ENCODE assay signal across 2 cellular contexts in the genomic region with DNA sequence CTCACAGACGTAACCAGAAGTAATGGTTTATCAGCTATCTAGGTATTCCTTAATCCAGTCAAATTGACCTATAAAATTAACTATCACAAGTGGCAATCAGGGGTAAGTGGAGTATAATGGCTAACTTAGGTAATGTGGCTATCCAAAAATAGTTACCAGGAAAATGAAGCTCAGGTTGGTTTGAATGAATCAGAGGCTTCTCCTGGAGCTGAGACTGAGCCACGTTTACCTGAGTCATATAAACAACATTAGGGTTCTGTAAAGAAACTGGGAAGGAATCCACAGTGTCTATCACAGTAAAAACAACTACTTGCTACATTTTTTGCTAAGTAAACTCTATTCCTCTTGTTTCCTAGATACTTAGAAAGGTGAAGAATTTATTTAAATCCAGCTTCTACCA.
TF ChIP-seq lines count a peak whose summit lies in the region.

No MANE protein-coding gene starts in this region.

TF ChIP-seq in SK-N-SH treated with all-trans-retinoic acid at 6 μM for 48 hours, 23 proteins besides CTCF, POLR2A, EP300 and RAD21:
- TF ChIP-seq, protein P1, sequence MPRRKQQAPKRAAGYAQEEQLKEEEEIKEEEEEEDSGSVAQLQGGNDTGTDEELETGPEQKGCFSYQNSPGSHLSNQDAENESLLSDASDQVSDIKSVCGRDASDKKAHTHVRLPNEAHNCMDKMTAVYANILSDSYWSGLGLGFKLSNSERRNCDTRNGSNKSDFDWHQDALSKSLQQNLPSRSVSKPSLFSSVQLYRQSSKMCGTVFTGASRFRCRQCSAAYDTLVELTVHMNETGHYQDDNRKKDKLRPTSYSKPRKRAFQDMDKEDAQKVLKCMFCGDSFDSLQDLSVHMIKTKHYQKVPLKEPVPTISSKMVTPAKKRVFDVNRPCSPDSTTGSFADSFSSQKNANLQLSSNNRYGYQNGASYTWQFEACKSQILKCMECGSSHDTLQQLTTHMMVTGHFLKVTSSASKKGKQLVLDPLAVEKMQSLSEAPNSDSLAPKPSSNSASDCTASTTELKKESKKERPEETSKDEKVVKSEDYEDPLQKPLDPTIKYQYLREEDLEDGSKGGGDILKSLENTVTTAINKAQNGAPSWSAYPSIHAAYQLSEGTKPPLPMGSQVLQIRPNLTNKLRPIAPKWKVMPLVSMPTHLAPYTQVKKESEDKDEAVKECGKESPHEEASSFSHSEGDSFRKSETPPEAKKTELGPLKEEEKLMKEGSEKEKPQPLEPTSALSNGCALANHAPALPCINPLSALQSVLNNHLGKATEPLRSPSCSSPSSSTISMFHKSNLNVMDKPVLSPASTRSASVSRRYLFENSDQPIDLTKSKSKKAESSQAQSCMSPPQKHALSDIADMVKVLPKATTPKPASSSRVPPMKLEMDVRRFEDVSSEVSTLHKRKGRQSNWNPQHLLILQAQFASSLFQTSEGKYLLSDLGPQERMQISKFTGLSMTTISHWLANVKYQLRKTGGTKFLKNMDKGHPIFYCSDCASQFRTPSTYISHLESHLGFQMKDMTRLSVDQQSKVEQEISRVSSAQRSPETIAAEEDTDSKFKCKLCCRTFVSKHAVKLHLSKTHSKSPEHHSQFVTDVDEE (CRISPR knock-in tag; IDR thresholded peaks at IDR 0.05): no peak
- TF ChIP-seq GLIS3 (CRISPR knock-in tag; IDR thresholded peaks at IDR 0.05): no peak
- no peak for TF ChIP-seq SNAI2 (CRISPR knock-in tag; IDR thresholded peaks at IDR 0.05)
- TF ChIP-seq OSR1 (CRISPR knock-in tag; IDR thresholded peaks at IDR 0.05): no peak
- TF ChIP-seq TOX (CRISPR knock-in tag; IDR thresholded peaks at IDR 0.05; ENCODE audit: borderline replicate concordance): no peak
- no peak for TF ChIP-seq ESRRG (CRISPR knock-in tag; IDR thresholded peaks at IDR 0.05)
- TF ChIP-seq ZNF8 (CRISPR knock-in tag; IDR thresholded peaks at IDR 0.05): no peak
- no peak for TF ChIP-seq ARNTL (CRISPR knock-in tag; IDR thresholded peaks at IDR 0.05; ENCODE audit: borderline replicate concordance, low read depth)
- TF ChIP-seq, protein P2, sequence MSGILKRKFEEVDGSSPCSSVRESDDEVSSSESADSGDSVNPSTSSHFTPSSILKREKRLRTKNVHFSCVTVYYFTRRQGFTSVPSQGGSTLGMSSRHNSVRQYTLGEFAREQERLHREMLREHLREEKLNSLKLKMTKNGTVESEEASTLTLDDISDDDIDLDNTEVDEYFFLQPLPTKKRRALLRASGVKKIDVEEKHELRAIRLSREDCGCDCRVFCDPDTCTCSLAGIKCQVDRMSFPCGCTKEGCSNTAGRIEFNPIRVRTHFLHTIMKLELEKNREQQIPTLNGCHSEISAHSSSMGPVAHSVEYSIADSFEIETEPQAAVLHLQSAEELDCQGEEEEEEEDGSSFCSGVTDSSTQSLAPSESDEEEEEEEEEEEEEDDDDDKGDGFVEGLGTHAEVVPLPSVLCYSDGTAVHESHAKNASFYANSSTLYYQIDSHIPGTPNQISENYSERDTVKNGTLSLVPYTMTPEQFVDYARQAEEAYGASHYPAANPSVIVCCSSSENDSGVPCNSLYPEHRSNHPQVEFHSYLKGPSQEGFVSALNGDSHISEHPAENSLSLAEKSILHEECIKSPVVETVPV (CRISPR knock-in tag; IDR thresholded peaks at IDR 0.05): no peak
- TF ChIP-seq PATZ1 (CRISPR knock-in tag; IDR thresholded peaks at IDR 0.05; ENCODE audit: borderline replicate concordance): no peak
- no peak for TF ChIP-seq TCF4 (CRISPR knock-in tag; IDR thresholded peaks at IDR 0.05; ENCODE audit: borderline replicate concordance)
- TF ChIP-seq ISL1 (CRISPR knock-in tag; IDR thresholded peaks at IDR 0.05): no peak
- TF ChIP-seq POU6F1 (CRISPR knock-in tag; IDR thresholded peaks at IDR 0.05; ENCODE audit: borderline replicate concordance, low read depth): no peak
- TF ChIP-seq PPARA (CRISPR knock-in tag; IDR thresholded peaks at IDR 0.05; ENCODE audit: borderline replicate concordance): no peak
TF ChIP-seq in SK-N-SH treated with all-trans-retinoic acid at 6 μM for 48 hours: peak in this region for 0.

TF ChIP-seq in SK-N-SH, 30 proteins besides CTCF, POLR2A, EP300 and RAD21 (continued from another document):
- TF ChIP-seq FOXM1 (IDR thresholded peaks at IDR 0.05; ENCODE audit: low read depth) (no peak), SIN3A (IDR thresholded peaks at IDR 0.05; ENCODE audit: borderline replicate concordance, low read depth, low read length) (no peak), MAX (IDR thresholded peaks at IDR 0.05; ENCODE audit: low read depth) (no peak), MXI1 (IDR thresholded peaks at IDR 0.05; ENCODE audit: low read depth, low read length) (no peak)
- TF ChIP-seq, protein P3, sequence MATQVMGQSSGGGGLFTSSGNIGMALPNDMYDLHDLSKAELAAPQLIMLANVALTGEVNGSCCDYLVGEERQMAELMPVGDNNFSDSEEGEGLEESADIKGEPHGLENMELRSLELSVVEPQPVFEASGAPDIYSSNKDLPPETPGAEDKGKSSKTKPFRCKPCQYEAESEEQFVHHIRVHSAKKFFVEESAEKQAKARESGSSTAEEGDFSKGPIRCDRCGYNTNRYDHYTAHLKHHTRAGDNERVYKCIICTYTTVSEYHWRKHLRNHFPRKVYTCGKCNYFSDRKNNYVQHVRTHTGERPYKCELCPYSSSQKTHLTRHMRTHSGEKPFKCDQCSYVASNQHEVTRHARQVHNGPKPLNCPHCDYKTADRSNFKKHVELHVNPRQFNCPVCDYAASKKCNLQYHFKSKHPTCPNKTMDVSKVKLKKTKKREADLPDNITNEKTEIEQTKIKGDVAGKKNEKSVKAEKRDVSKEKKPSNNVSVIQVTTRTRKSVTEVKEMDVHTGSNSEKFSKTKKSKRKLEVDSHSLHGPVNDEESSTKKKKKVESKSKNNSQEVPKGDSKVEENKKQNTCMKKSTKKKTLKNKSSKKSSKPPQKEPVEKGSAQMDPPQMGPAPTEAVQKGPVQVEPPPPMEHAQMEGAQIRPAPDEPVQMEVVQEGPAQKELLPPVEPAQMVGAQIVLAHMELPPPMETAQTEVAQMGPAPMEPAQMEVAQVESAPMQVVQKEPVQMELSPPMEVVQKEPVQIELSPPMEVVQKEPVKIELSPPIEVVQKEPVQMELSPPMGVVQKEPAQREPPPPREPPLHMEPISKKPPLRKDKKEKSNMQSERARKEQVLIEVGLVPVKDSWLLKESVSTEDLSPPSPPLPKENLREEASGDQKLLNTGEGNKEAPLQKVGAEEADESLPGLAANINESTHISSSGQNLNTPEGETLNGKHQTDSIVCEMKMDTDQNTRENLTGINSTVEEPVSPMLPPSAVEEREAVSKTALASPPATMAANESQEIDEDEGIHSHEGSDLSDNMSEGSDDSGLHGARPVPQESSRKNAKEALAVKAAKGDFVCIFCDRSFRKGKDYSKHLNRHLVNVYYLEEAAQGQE (IDR thresholded peaks at IDR 0.05; ENCODE audit: low read depth, low read length): no peak
- TF ChIP-seq, protein P4, sequence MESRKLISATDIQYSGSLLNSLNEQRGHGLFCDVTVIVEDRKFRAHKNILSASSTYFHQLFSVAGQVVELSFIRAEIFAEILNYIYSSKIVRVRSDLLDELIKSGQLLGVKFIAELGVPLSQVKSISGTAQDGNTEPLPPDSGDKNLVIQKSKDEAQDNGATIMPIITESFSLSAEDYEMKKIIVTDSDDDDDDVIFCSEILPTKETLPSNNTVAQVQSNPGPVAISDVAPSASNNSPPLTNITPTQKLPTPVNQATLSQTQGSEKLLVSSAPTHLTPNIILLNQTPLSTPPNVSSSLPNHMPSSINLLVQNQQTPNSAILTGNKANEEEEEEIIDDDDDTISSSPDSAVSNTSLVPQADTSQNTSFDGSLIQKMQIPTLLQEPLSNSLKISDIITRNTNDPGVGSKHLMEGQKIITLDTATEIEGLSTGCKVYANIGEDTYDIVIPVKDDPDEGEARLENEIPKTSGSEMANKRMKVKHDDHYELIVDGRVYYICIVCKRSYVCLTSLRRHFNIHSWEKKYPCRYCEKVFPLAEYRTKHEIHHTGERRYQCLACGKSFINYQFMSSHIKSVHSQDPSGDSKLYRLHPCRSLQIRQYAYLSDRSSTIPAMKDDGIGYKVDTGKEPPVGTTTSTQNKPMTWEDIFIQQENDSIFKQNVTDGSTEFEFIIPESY (IDR thresholded peaks at IDR 0.05; ENCODE audit: borderline replicate concordance, low read depth): no peak
